ENCODE assay signal across 1 cellular context in the genomic region with DNA sequence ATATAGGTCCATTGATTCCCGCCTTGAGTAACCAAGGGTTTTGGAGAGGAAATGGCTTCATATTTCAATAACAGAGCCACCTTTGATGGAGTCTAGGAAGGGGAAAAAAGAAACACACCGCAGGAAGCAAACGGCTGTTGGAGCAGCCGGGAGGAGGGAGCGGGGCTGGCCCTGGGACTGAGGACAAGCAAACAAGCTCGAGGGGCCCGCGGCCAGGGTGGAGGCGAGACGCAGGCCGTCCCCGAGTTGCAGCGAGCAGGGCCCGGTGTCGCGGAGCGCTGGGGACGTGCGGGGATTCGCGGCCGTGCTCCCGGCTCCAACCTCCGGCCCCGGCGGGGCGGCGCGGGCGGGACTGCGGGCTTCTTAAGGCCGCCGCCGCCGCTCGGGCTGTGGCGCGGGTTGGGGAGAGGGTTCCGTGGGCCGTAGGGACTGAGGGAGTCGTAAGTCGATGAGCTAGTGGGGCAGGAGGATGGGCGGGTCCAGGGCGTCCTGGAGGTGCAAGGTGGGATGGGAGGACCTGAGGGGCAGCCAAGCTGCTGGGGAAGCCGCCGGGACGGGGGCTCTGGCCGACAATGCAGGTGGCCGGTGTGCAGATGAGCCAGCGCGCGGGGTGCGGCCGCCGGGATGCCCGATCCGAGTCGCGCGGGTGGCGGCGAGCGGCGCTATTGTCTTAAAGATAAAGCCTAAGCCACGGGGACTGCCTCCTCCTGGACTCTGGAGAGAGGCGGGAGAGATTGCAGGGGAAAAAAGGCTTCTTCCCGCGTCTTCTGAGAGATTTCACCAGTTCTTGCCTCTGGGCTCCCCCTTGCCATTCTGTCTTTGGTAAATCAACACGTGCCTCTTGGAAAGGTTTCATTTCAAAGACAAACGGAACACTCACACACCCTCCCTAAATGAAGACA.
TF ChIP-seq lines count a peak whose summit lies in the region.

No MANE protein-coding gene starts in this region.

TF ChIP-seq in IMR-90, 13 proteins besides CTCF, POLR2A, EP300 and RAD21:
- TF ChIP-seq, protein P1, sequence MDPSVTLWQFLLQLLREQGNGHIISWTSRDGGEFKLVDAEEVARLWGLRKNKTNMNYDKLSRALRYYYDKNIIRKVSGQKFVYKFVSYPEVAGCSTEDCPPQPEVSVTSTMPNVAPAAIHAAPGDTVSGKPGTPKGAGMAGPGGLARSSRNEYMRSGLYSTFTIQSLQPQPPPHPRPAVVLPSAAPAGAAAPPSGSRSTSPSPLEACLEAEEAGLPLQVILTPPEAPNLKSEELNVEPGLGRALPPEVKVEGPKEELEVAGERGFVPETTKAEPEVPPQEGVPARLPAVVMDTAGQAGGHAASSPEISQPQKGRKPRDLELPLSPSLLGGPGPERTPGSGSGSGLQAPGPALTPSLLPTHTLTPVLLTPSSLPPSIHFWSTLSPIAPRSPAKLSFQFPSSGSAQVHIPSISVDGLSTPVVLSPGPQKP (IDR thresholded peaks at IDR 0.05; ENCODE audit: borderline replicate concordance, low read depth, low read length), result no peak
- TF ChIP-seq SMC3 (IDR thresholded peaks at IDR 0.05; ENCODE audit: low read depth, low read length) (peak; percentile 72), MAZ (IDR thresholded peaks at IDR 0.05; ENCODE audit: borderline replicate concordance, low read depth, low read length) (peak; percentile 14; the same call in 1 of the 2 replicates)
